ENCODE assay signal across 1 cellular context in the genomic region with DNA sequence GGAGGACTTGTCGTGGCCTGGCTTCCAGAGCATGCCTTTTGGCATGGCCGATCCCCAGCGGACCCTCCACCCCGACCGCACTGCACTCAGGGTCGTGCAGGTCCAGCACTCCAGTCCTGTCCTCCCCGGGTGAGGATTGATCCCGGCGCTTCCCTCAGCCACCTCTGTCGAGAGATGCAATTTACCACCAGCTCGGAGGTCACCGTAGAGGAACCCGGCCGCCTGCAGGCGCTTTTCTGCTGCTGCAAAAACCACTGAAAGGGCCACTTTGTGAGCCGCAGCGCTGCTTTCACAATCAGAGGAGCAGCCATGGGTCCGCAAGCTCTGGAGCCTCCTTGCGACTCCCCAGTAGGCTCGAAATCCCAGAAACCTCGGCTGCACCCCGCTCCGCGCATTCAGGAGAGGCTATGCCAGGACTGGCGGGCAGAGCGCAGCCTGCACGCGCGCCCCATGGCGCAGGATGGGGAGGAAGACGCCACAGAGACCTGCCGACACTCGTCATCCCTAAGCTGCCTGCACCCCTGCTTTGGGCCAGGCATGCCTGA.
TF ChIP-seq lines count a peak whose summit lies in the region.

No MANE protein-coding gene starts in this region.

TF ChIP-seq in SK-N-SH, 30 proteins besides CTCF, POLR2A, EP300 and RAD21:
- no peak for TF ChIP-seq NFIC (IDR thresholded peaks at IDR 0.05; ENCODE audit: borderline replicate concordance)
- no peak for TF ChIP-seq RFX5 (IDR thresholded peaks at IDR 0.05; ENCODE audit: low read length)
- TF ChIP-seq GATA2 (CRISPR knock-in tag; IDR thresholded peaks at IDR 0.05) = no peak
- TF ChIP-seq, protein P1, sequence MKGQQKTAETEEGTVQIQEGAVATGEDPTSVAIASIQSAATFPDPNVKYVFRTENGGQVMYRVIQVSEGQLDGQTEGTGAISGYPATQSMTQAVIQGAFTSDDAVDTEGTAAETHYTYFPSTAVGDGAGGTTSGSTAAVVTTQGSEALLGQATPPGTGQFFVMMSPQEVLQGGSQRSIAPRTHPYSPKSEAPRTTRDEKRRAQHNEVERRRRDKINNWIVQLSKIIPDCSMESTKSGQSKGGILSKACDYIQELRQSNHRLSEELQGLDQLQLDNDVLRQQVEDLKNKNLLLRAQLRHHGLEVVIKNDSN (IDR thresholded peaks at IDR 0.05; ENCODE audit: borderline replicate concordance, low read depth) = no peak
- TF ChIP-seq, protein P2, sequence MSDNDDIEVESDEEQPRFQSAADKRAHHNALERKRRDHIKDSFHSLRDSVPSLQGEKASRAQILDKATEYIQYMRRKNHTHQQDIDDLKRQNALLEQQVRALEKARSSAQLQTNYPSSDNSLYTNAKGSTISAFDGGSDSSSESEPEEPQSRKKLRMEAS (IDR thresholded peaks at IDR 0.05; ENCODE audit: low read depth) = no peak
- TF ChIP-seq TAF1 (IDR thresholded peaks at IDR 0.05; ENCODE audit: borderline replicate concordance, low read depth, low read length) = no peak
- no peak for TF ChIP-seq NRF1 (IDR thresholded peaks at IDR 0.05; ENCODE audit: low read depth, low read length)
- no peak for TF ChIP-seq POLR2AphosphoS5 (IDR thresholded peaks at IDR 0.05; ENCODE audit: low read depth, low read length)
- TF ChIP-seq, protein P3, sequence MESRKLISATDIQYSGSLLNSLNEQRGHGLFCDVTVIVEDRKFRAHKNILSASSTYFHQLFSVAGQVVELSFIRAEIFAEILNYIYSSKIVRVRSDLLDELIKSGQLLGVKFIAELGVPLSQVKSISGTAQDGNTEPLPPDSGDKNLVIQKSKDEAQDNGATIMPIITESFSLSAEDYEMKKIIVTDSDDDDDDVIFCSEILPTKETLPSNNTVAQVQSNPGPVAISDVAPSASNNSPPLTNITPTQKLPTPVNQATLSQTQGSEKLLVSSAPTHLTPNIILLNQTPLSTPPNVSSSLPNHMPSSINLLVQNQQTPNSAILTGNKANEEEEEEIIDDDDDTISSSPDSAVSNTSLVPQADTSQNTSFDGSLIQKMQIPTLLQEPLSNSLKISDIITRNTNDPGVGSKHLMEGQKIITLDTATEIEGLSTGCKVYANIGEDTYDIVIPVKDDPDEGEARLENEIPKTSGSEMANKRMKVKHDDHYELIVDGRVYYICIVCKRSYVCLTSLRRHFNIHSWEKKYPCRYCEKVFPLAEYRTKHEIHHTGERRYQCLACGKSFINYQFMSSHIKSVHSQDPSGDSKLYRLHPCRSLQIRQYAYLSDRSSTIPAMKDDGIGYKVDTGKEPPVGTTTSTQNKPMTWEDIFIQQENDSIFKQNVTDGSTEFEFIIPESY (IDR thresholded peaks at IDR 0.05; ENCODE audit: borderline replicate concordance, low read depth) = no peak
- no peak for TF ChIP-seq SMC3 (IDR thresholded peaks at IDR 0.05; ENCODE audit: low read depth, low read length)
- no peak for TF ChIP-seq FOSL2 (IDR thresholded peaks at IDR 0.05; ENCODE audit: borderline replicate concordance, low read depth)
- no peak for TF ChIP-seq RCOR1 (IDR thresholded peaks at IDR 0.05; ENCODE audit: low read length)
- TF ChIP-seq, protein P4, sequence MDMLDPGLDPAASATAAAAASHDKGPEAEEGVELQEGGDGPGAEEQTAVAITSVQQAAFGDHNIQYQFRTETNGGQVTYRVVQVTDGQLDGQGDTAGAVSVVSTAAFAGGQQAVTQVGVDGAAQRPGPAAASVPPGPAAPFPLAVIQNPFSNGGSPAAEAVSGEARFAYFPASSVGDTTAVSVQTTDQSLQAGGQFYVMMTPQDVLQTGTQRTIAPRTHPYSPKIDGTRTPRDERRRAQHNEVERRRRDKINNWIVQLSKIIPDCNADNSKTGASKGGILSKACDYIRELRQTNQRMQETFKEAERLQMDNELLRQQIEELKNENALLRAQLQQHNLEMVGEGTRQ (IDR thresholded peaks at IDR 0.05; ENCODE audit: borderline replicate concordance, low read depth, low read length) = no peak
- no peak for TF ChIP-seq MXI1 (IDR thresholded peaks at IDR 0.05; ENCODE audit: low read depth, low read length)
- no peak for TF ChIP-seq FOXJ3 (CRISPR knock-in tag; IDR thresholded peaks at IDR 0.05)
- no peak for TF ChIP-seq GABPA (IDR thresholded peaks at IDR 0.05; ENCODE audit: low read depth)
- TF ChIP-seq, protein P5, sequence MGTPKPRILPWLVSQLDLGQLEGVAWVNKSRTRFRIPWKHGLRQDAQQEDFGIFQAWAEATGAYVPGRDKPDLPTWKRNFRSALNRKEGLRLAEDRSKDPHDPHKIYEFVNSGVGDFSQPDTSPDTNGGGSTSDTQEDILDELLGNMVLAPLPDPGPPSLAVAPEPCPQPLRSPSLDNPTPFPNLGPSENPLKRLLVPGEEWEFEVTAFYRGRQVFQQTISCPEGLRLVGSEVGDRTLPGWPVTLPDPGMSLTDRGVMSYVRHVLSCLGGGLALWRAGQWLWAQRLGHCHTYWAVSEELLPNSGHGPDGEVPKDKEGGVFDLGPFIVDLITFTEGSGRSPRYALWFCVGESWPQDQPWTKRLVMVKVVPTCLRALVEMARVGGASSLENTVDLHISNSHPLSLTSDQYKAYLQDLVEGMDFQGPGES (IDR thresholded peaks at IDR 0.05; ENCODE audit: low read depth, low read length) = no peak
